Comparison of ENCODE assay signal across 2 cellular contexts in the genomic region with DNA sequence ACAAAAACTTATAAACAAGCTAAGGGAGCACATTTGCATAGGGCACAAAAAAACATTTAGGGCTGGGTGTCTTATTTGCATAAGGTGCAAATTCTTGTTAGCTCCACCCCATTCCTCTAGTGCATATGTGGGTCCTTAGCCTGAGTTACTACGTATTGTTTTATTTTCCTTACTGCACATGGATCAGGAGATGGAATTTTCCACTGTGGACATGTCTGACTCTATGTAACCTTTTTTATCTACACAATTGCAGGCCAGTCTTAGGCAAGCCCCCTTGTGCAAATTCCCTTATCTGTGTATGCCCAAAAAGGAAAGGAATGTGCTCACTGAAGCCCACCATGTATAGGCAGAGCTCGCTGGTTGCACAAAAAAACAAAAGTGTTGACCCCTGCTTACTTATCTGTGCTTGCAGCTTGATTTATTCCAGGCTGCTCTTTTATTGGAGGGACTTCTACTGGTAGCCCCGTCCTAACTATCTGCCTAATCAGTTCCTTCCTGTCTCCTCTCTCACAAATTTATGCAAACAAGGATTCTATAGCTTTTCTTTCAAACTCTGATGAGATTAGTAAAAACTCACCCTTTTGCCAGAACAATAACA.
TF ChIP-seq lines count a peak whose summit lies in the region.

No MANE protein-coding gene starts in this region.

TF ChIP-seq in liver, 16 proteins besides CTCF, POLR2A, EP300 and RAD21 (continued from another document):
- TF ChIP-seq, protein P1, sequence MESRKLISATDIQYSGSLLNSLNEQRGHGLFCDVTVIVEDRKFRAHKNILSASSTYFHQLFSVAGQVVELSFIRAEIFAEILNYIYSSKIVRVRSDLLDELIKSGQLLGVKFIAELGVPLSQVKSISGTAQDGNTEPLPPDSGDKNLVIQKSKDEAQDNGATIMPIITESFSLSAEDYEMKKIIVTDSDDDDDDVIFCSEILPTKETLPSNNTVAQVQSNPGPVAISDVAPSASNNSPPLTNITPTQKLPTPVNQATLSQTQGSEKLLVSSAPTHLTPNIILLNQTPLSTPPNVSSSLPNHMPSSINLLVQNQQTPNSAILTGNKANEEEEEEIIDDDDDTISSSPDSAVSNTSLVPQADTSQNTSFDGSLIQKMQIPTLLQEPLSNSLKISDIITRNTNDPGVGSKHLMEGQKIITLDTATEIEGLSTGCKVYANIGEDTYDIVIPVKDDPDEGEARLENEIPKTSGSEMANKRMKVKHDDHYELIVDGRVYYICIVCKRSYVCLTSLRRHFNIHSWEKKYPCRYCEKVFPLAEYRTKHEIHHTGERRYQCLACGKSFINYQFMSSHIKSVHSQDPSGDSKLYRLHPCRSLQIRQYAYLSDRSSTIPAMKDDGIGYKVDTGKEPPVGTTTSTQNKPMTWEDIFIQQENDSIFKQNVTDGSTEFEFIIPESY (IDR thresholded peaks at IDR 0.05) = no peak
- TF ChIP-seq, protein P2, sequence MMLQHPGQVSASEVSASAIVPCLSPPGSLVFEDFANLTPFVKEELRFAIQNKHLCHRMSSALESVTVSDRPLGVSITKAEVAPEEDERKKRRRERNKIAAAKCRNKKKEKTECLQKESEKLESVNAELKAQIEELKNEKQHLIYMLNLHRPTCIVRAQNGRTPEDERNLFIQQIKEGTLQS (IDR thresholded peaks at IDR 0.05) = no peak
- TF ChIP-seq, protein P3, sequence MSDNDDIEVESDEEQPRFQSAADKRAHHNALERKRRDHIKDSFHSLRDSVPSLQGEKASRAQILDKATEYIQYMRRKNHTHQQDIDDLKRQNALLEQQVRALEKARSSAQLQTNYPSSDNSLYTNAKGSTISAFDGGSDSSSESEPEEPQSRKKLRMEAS (IDR thresholded peaks at IDR 0.05) = no peak
- TF ChIP-seq GABPA (IDR thresholded peaks at IDR 0.05 in 1 of 2, conservative IDR thresholded peaks at IDR 0.05 in 1 of 2) = no peak
TF ChIP-seq in liver: peak in this region for 0.

TF ChIP-seq in HepG2, 621 proteins besides CTCF, POLR2A, EP300 and RAD21 (continued from another document):
- TF ChIP-seq, protein P4, sequence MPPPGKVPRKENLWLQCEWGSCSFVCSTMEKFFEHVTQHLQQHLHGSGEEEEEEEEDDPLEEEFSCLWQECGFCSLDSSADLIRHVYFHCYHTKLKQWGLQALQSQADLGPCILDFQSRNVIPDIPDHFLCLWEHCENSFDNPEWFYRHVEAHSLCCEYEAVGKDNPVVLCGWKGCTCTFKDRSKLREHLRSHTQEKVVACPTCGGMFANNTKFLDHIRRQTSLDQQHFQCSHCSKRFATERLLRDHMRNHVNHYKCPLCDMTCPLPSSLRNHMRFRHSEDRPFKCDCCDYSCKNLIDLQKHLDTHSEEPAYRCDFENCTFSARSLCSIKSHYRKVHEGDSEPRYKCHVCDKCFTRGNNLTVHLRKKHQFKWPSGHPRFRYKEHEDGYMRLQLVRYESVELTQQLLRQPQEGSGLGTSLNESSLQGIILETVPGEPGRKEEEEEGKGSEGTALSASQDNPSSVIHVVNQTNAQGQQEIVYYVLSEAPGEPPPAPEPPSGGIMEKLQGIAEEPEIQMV (CRISPR knock-in tag; IDR thresholded peaks at IDR 0.05; ENCODE audit: low read depth) = no peak
- TF ChIP-seq WIZ (CRISPR knock-in tag; IDR thresholded peaks at IDR 0.05) (no peak), ZNF326 (CRISPR knock-in tag; IDR thresholded peaks at IDR 0.05; ENCODE audit: borderline replicate concordance) (no peak), TAF1 (CRISPR knock-in tag; IDR thresholded peaks at IDR 0.05) (no peak), ZNF547 (CRISPR knock-in tag; IDR thresholded peaks at IDR 0.05) (no peak), TCF7L2 (IDR thresholded peaks at IDR 0.05; ENCODE audit: low read depth, low read length) (no peak), ZBTB7B (CRISPR knock-in tag; IDR thresholded peaks at IDR 0.05) (no peak), AGO1 (IDR thresholded peaks at IDR 0.05; ENCODE audit: low read depth, low read length, poor library complexity, severe bottlenecking) (no peak)
- TF ChIP-seq, protein P5, sequence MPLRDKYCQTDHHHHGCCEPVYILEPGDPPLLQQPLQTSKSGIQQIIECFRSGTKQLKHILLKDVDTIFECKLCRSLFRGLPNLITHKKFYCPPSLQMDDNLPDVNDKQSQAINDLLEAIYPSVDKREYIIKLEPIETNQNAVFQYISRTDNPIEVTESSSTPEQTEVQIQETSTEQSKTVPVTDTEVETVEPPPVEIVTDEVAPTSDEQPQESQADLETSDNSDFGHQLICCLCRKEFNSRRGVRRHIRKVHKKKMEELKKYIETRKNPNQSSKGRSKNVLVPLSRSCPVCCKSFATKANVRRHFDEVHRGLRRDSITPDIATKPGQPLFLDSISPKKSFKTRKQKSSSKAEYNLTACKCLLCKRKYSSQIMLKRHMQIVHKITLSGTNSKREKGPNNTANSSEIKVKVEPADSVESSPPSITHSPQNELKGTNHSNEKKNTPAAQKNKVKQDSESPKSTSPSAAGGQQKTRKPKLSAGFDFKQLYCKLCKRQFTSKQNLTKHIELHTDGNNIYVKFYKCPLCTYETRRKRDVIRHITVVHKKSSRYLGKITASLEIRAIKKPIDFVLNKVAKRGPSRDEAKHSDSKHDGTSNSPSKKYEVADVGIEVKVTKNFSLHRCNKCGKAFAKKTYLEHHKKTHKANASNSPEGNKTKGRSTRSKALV (CRISPR knock-in tag; IDR thresholded peaks at IDR 0.05) = no peak
